ENCODE assay signal across 13 cellular contexts in genomic region chr2:85263591-85263990, GRCh38.
"Had no signal": no experiment of that assay in that cellular context is flagged by ENCODE, and none has a peak within 500 bp of the region (broad histone marks: within the 10 kb centered on the region; RNA-seq: fewer than 3 reads in every experiment).

No MANE protein-coding gene starts in this region.

- H3K27me3 Mint-ChIP-seq: activated naive CD8-positive, alpha-beta T cell treated with anti-CD3 and anti-CD28 coated beads for 36 hours had no signal

- H3K9me3 Mint-ChIP-seq: activated B cell treated with CpG ODN at 0.5 μM for 24 hours; activated naive CD8-positive, alpha-beta T cell treated with anti-CD3 and anti-CD28 coated beads for 36 hours; activated T-helper 1 cell treated with anti-CD3 and anti-CD28 coated beads, Interleukin-12 subunit alpha, Interleukin-12 subunit beta, Interleukin-2, Interleukin-4 antibody, amounts not matched to agents 30 ng/mL and 10 ng/mL and 1 ng/mL, durations not matched to agents 14 hours and 24 hours and 36 hours; nephron progenitor cell; stimulated activated memory B cell treated with anti-CD40 and anti-IgM and Interleukin-4, amounts not matched to agents 10 μg/mL and 1 μg/mL and 100 μg/mL, for 72 hours had no signal

- H3K27ac Mint-ChIP-seq: activated B cell treated with CpG ODN at 0.5 μM for 24 hours; activated naive CD8-positive, alpha-beta T cell treated with anti-CD3 and anti-CD28 coated beads for 36 hours; activated T-helper 1 cell treated with anti-CD3 and anti-CD28 coated beads, Interleukin-12 subunit alpha, Interleukin-12 subunit beta, Interleukin-2, Interleukin-4 antibody, amounts not matched to agents 30 ng/mL and 10 ng/mL and 1 ng/mL, durations not matched to agents 14 hours and 24 hours and 36 hours; stimulated activated memory B cell treated with anti-CD40 and anti-IgM and Interleukin-4, amounts not matched to agents 10 μg/mL and 1 μg/mL and 100 μg/mL, for 72 hours had no signal

- H3K36me3 ChIP-seq: brain microvascular endothelial cell had no signal

- H3K36me3 Mint-ChIP-seq: activated naive CD8-positive, alpha-beta T cell treated with anti-CD3 and anti-CD28 coated beads for 36 hours; stimulated activated memory B cell treated with anti-CD40 and anti-IgM and Interleukin-4, amounts not matched to agents 10 μg/mL and 1 μg/mL and 100 μg/mL, for 72 hours had no signal

- H3K4me3 Mint-ChIP-seq: activated B cell treated with CpG ODN at 0.5 μM for 24 hours; activated naive CD8-positive, alpha-beta T cell treated with anti-CD3 and anti-CD28 coated beads for 36 hours; activated T-helper 1 cell treated with anti-CD3 and anti-CD28 coated beads, Interleukin-12 subunit alpha, Interleukin-12 subunit beta, Interleukin-2, Interleukin-4 antibody, amounts not matched to agents 30 ng/mL and 10 ng/mL and 1 ng/mL, durations not matched to agents 14 hours and 24 hours and 36 hours; nephron progenitor cell; stimulated activated memory B cell treated with anti-CD40 and anti-IgM and Interleukin-4, amounts not matched to agents 10 μg/mL and 1 μg/mL and 100 μg/mL, for 72 hours had no signal

- DNase-seq: activated B cell treated with CpG ODN at 0.5 μM for 24 hours; activated CD4-positive, alpha-beta T cell treated with anti-CD3 and anti-CD28 coated beads for 48 hours; activated naive CD8-positive, alpha-beta T cell treated with anti-CD3 and anti-CD28 coated beads for 36 hours; brain microvascular endothelial cell; effector CD8-positive, alpha-beta T cell; foreskin melanocyte; mesendoderm; nephron progenitor cell; retina; stimulated activated CD4-positive, alpha-beta T cell treated with anti-CD3 and anti-CD28 coated beads, Interleukin-2, amount 100 ng/mL, for 48 hours had no signal

- ATAC-seq: stimulated activated memory B cell treated with anti-CD40 and anti-IgM and Interleukin-4, amounts not matched to agents 10 μg/mL and 1 μg/mL and 100 μg/mL, for 72 hours had no signal

- H3K9ac ChIP-seq: parathyroid adenoma had no signal

- H3K4me1 Mint-ChIP-seq: activated B cell treated with CpG ODN at 0.5 μM for 24 hours; stimulated activated memory B cell treated with anti-CD40 and anti-IgM and Interleukin-4, amounts not matched to agents 10 μg/mL and 1 μg/mL and 100 μg/mL, for 72 hours had no signal

- H3K27me3 ChIP-seq: brain microvascular endothelial cell had no signal

- H3K27ac ChIP-seq: brain microvascular endothelial cell, parathyroid adenoma had no signal

- H2AFZ ChIP-seq: parathyroid adenoma had no signal
